10 cellular contexts compared by ENCODE assay signal in the genomic region with DNA sequence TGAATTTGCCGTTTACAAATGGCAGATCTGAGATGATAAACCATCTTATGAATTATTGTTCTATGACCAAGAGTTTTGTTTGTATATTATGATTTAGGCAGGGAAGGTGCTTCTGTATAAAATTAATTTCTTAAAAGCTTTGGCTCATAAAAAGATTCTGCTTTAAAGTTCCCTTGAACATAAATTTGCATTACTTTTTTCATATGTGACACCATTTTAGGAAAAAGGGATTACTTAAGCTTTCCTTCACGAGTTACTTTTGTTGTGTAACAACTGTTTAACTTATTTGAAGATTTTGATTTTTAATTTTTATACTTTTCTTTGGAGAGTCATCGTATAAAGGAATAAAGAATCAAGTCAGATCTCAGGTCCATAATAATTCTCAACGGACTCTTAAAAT. TPM values are rescaled to one million over a fixed set of nuclear protein-coding genes. Genes with fewer than 3 reads are reported as not detected.
DNase-seq lines count a peak whose midpoint lies in the region; ATAC-seq and TF ChIP-seq lines count a peak whose summit lies in the region.
"Had no signal": no experiment of that assay in that cellular context is flagged by ENCODE, and none has a peak within 500 bp of the region (broad histone marks: within the 10 kb centered on the region; RNA-seq: fewer than 3 reads in every experiment).

No MANE protein-coding gene starts in this region.

- H3K36me3 ChIP-seq in BLaER1 treated with 17β-estradiol and CSF1 and Interleukin-3, amounts not matched to agents 10 nM and 100 nM: peaks cover 9 to 42% (median 21%) of the 10 kb centered on the region in 11 experiments; a peak in 19 of 22 replicates
- H3K36me3 ChIP-seq in Karpas-422 (ENCODE audit: insufficient read depth, low read length): peaks cover 19% of the 10 kb centered on the region

- peaks cover 42 to 54% of the 10 kb centered on the region in 2 donors for H3K4me1 Mint-ChIP-seq in natural killer cell treated with Interleukin-12 subunit alpha and Interleukin-12 subunit beta and Interleukin-15 and Interleukin-18, amount 100 ng/mL, for 72 hours (ENCODE audit: low read depth in 2 of 2)

- peaks cover 28 to 78% (median 69%) of the 10 kb centered on the region in 11 experiments; a peak in 20 of 22 replicates for H4K20me1 ChIP-seq in BLaER1 treated with 17β-estradiol and CSF1 and Interleukin-3, amounts not matched to agents 10 nM and 100 nM
- H4K20me1 ChIP-seq in Karpas-422 (ENCODE audit: insufficient read depth, low read depth, low read length): peaks cover 44% of the 10 kb centered on the region

- peak overlapping the region; percentile 70 to 96 (median 91); a peak in 20 of 22 replicates for H3K4me2 ChIP-seq in BLaER1 treated with 17β-estradiol and CSF1 and Interleukin-3, amounts not matched to agents 10 nM and 100 nM
- peak overlapping the region; percentile 83 for H3K4me2 ChIP-seq in Karpas-422 (ENCODE audit: low read depth, low read length, poor library complexity, severe bottlenecking)

- peaks cover 0 to 3% (median 0%) of the 10 kb centered on the region in 11 experiments; a peak in 1 of 22 replicates for H3K9me3 ChIP-seq in BLaER1 treated with 17β-estradiol and CSF1 and Interleukin-3, amounts not matched to agents 10 nM and 100 nM (replicated peaks in 1 of 11)
- no peaks in the 10 kb centered on the region for H3K9me3 ChIP-seq in Karpas-422 (ENCODE audit: low read length)

- intact Hi-C loops in posterior vena cava (cut with DNase I): loop anchor here (10.0 kb wide), 1 partner anchor 83 kb away; the partner anchor contains the start of gene C2CD5 (in 2 of the 2)

- H3K36me3 Mint-ChIP-seq in natural killer cell treated with Interleukin-12 subunit alpha and Interleukin-12 subunit beta and Interleukin-15 and Interleukin-18, amount 100 ng/mL, for 72 hours: peaks cover 7% of the 10 kb centered on the region

- no peak overlapping the region for H2AFZ ChIP-seq in Karpas-422 (ENCODE audit: low read length)

- ATAC-seq in natural killer cell treated with Interleukin-12 subunit alpha and Interleukin-12 subunit beta and Interleukin-15 and Interleukin-18, amount 100 ng/mL, for 72 hours: no peak

- peaks cover 82% of the 10 kb centered on the region for H3K79me2 ChIP-seq in Karpas-422 (ENCODE audit: low read length)

- no peaks in the 10 kb centered on the region for H3K9me2 ChIP-seq in Karpas-422 (replicated peaks; ENCODE audit: insufficient read depth, low read length)

- no peaks in the 10 kb centered on the region for H3K27me3 ChIP-seq in BLaER1 treated with 17β-estradiol and CSF1 and Interleukin-3, amounts not matched to agents 10 nM and 100 nM
- no peaks in the 10 kb centered on the region for H3K27me3 ChIP-seq in Karpas-422 (ENCODE audit: low read length)

- peak overlapping the region; percentile 95 for H3K4me3 Mint-ChIP-seq in natural killer cell treated with Interleukin-12 subunit alpha and Interleukin-12 subunit beta and Interleukin-15 and Interleukin-18, amount 100 ng/mL, for 72 hours

- TF ChIP-seq CTCF in coronary artery (IDR thresholded peaks at IDR 0.05): no peak

- peak overlapping the region in 2 of 11 experiments; percentile 8 to 97; a peak in 2 of 22 replicates for H3K27ac ChIP-seq in BLaER1 treated with 17β-estradiol and CSF1 and Interleukin-3, amounts not matched to agents 10 nM and 100 nM
- H3K27ac ChIP-seq in Karpas-422 (ENCODE audit: low read length): no peak overlapping the region
- peak overlapping the region in 1 of 2 donors; percentile 39 for H3K27ac ChIP-seq in coronary artery

- H3K27ac Mint-ChIP-seq in natural killer cell treated with Interleukin-12 subunit alpha and Interleukin-12 subunit beta and Interleukin-15 and Interleukin-18, amount 100 ng/mL, for 72 hours: peak overlapping the region; percentile 89 to 98

- peak overlapping the region; percentile 52 to 98 (median 96); a peak in 13 of 20 replicates for H3K4me3 ChIP-seq in BLaER1 treated with 17β-estradiol and CSF1 and Interleukin-3, amounts not matched to agents 10 nM and 100 nM
- peak overlapping the region; percentile 83 for H3K4me3 ChIP-seq in Karpas-422 (ENCODE audit: low read length)
- peak overlapping the region; percentile 96 for H3K4me3 ChIP-seq in coronary artery

- no peaks in the 10 kb centered on the region for H3K9me3 Mint-ChIP-seq in natural killer cell treated with Interleukin-12 subunit alpha and Interleukin-12 subunit beta and Interleukin-15 and Interleukin-18, amount 100 ng/mL, for 72 hours

- H3K9ac ChIP-seq in BLaER1 treated with 17β-estradiol and CSF1 and Interleukin-3, amounts not matched to agents 10 nM and 100 nM: peak overlapping the region in 4 of 11 experiments; percentile 94 to 99 (median 98); a peak in 5 of 22 replicates
- peak overlapping the region; percentile 21; the same call in 1 of the 2 replicates for H3K9ac ChIP-seq in Karpas-422 (ENCODE audit: low read length)

- peaks cover 18 to 41% (median 29%) of the 10 kb centered on the region in 10 experiments for H3K4me1 ChIP-seq in BLaER1 treated with 17β-estradiol and CSF1 and Interleukin-3, amounts not matched to agents 10 nM and 100 nM
- H3K4me1 ChIP-seq in Karpas-422 (ENCODE audit: low read length): peaks cover 40% of the 10 kb centered on the region

- DNase-seq in Karpas-422 (no peak), coronary artery (ENCODE audit: low spot score) (no peak), posterior vena cava (ENCODE audit: low spot score) (no peak), GM03348 (ENCODE audit: low spot score) (no peak)
- no peak for DNase-seq in natural killer cell treated with Interleukin-12 subunit alpha and Interleukin-12 subunit beta and Interleukin-15 and Interleukin-18, amount 100 ng/mL, for 72 hours (ENCODE audit: low spot score)
- no peak for DNase-seq in stimulated activated CD4-positive, alpha-beta T cell treated with anti-CD3 and anti-CD28 coated beads, Interleukin-1b, Interleukin-23, amount 100 ng/mL, for 48 hours
- no peak for DNase-seq in stimulated activated CD4-positive, alpha-beta T cell treated with anti-CD3 and anti-CD28 coated beads, Interleukin-2, amount 100 ng/mL, for 24 hours
- DNase-seq: DMS79; stimulated activated CD4-positive, alpha-beta T cell treated with anti-CD3 and anti-CD28 coated beads, Interleukin-15, amount 100 ng/mL, for 24 hours had no signal

- peaks cover 0 to 2% of the 10 kb centered on the region in 2 donors for H3K27me3 Mint-ChIP-seq in natural killer cell treated with Interleukin-12 subunit alpha and Interleukin-12 subunit beta and Interleukin-15 and Interleukin-18, amount 100 ng/mL, for 72 hours

RNA-seq across cellular contexts. Expression of gene ETNK1, which starts 3.3 kb away (rescaled TPM):
- 43.9 and 93.7 TPM in 2 replicates for total RNA-seq in Karpas-422 (2014; rRNA removed; shearing (Covaris generic); ENCODE audit: low replicate concordance)
- total RNA-seq in natural killer cell treated with Interleukin-12 subunit alpha and Interleukin-12 subunit beta and Interleukin-15 and Interleukin-18, amount 100 ng/mL, for 72 hours: 100 to 1,000 TPM in 1 of 2 donors, 10 to 100 TPM in 1; 96.3 to 101 TPM
- 10 to 100 TPM; 47.3 to 48.2 TPM for total RNA-seq in posterior vena cava
